13 cellular contexts compared by ENCODE assay signal in the genomic region with DNA sequence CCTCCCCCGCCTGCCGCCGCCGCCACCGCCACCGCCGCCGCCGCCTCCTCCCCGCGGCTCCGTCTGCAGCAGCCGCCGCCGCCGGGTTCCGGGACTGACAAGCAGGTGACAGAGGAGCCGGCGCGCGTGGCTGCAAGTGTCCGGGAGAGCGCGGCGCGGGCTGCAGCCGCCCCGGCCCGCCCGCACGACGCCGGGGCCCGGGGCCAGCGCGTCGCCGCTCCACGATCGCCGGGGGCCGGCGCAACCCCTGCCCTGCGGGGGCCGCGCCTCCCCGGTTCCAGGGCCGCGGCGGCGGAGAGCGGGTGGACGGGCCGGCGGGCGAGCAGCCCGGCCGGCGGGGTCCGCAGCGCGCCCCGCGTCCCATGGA. TPM values are rescaled to one million over a fixed set of nuclear protein-coding genes. Genes with fewer than 3 reads are reported as not detected.
A peak's percentile ranks its signal among the peaks of the same experiment; 100 is the strongest.
DNase-seq lines count a peak whose midpoint lies in the region; ATAC-seq and TF ChIP-seq lines count a peak whose summit lies in the region.
"Had no signal": no experiment of that assay in that cellular context is flagged by ENCODE, and none has a peak within 500 bp of the region (broad histone marks: within the 10 kb centered on the region; RNA-seq: fewer than 3 reads in every experiment).

No MANE protein-coding gene starts in this region.

- POLR2A ChIA-PET in activated naive CD8-positive, alpha-beta T cell treated with anti-CD3 and anti-CD28 coated beads, Interleukin-2, amount 10 ng/mL, durations not matched to agents 7 days and 5 days (lab: Charles Lee): no interaction called here

- intact Hi-C loops in activated T-helper 1 cell treated with anti-CD3 and anti-CD28 coated beads, Interleukin-12 subunit alpha, Interleukin-12 subunit beta, Interleukin-2, Interleukin-4 antibody, amounts not matched to agents 30 ng/mL and 10 ng/mL and 1 ng/mL, durations not matched to agents 14 hours and 24 hours and 36 hours (cut with micrococcal nuclease): no loop called here
- intact Hi-C loops in lower leg skin (cut with DNase I; ENCODE audit: low total_unique reads): loop anchor here (5.0 kb wide), 1 partner anchor 168 kb away; no protein-coding TSS in a partner anchor
- intact Hi-C loops in esophagus squamous epithelium (cut with DNase I): loop anchor here (5.0 kb wide), 1 partner anchor 168 kb away; no protein-coding TSS in a partner anchor

- H3K27me3 ChIP-seq in HUES6 (ENCODE audit: control insufficient read depth, insufficient read depth, low read length) (peaks cover 96% of the 10 kb centered on the region), suprapubic skin (peaks cover 90% of the 10 kb centered on the region), esophagus squamous epithelium (peaks cover 32 to 99% (median 48%) of the 10 kb centered on the region in 4 donors)

- no peak overlapping the region for H3K27ac Mint-ChIP-seq in activated naive CD8-positive, alpha-beta T cell treated with anti-CD3 and anti-CD28 coated beads, Interleukin-2, amount 10 ng/mL, durations not matched to agents 7 days and 5 days
- H3K27ac Mint-ChIP-seq in activated naive CD8-positive, alpha-beta T cell treated with anti-CD3 and anti-CD28 coated beads, Interleukin-2, amount 50 U/mL, for 24 hours: no peak overlapping the region
- no peak overlapping the region for H3K27ac Mint-ChIP-seq in effector memory CD8-positive, alpha-beta T cell
- no peak overlapping the region for H3K27ac Mint-ChIP-seq in activated T-helper 1 cell treated with anti-CD3 and anti-CD28 coated beads, Interleukin-12 subunit alpha, Interleukin-12 subunit beta, Interleukin-2, Interleukin-4 antibody, amounts not matched to agents 30 ng/mL and 10 ng/mL and 1 ng/mL, durations not matched to agents 14 hours and 24 hours and 36 hours

- no CpG with 5 or more reads among the region's 64 CpGs for WGBS in suprapubic skin
- 0 to 1% methylated on average over 2 to 21 of the region's 64 CpGs for WGBS in lower leg skin, 2 donors
- no CpG with 5 or more reads among the region's 64 CpGs for WGBS in esophagus squamous epithelium, 2 donors

- no peak for ATAC-seq in activated naive CD8-positive, alpha-beta T cell treated with anti-CD3 and anti-CD28 coated beads, Interleukin-2, amount 10 ng/mL, durations not matched to agents 7 days and 5 days (ENCODE audit: low read depth)
- no peak for ATAC-seq in activated naive CD8-positive, alpha-beta T cell treated with anti-CD3 and anti-CD28 coated beads, Interleukin-2, amount 50 U/mL, for 24 hours
- peak; percentile 17 for ATAC-seq in effector memory CD8-positive, alpha-beta T cell (replicated peaks)
- ATAC-seq: stimulated activated naive CD8-positive, alpha-beta T cell treated with anti-CD3 and anti-CD28 coated beads, Interleukin-15, amount 100 ng/mL, for 72 hours had no signal

- peaks cover 62% of the 10 kb centered on the region for H3K4me1 ChIP-seq in HUES6 (ENCODE audit: control insufficient read depth, insufficient read depth, low read length)
- H3K4me1 ChIP-seq in suprapubic skin: peaks cover 54% of the 10 kb centered on the region
- H3K4me1 ChIP-seq in esophagus squamous epithelium: peaks cover 30 to 66% (median 40%) of the 10 kb centered on the region in 3 donors

- no peak for TF ChIP-seq EP300 in suprapubic skin (IDR thresholded peaks at IDR 0.05)

- H3K27ac ChIP-seq in HUES6 (ENCODE audit: low read depth, low read length) (no peak overlapping the region), suprapubic skin (peak overlapping the region; percentile 62), esophagus squamous epithelium (no peak overlapping the region)

- DNase-seq in activated naive CD8-positive, alpha-beta T cell treated with anti-CD3 and anti-CD28 coated beads, Interleukin-2, amount 10 ng/mL, durations not matched to agents 7 days and 5 days: peak; percentile 50
- no peak for DNase-seq in activated naive CD8-positive, alpha-beta T cell treated with anti-CD3 and anti-CD28 coated beads, Interleukin-2, amount 50 U/mL, for 24 hours
- DNase-seq in effector memory CD8-positive, alpha-beta T cell: no peak
- DNase-seq in suprapubic skin (ENCODE audit: low spot score in 2 of 2): peak in 1 of 2 donors; percentile 57
- no peak for DNase-seq in activated T-helper 1 cell treated with anti-CD3 and anti-CD28 coated beads, Interleukin-12 subunit alpha, Interleukin-12 subunit beta, Interleukin-2, Interleukin-4 antibody, amounts not matched to agents 30 ng/mL and 10 ng/mL and 1 ng/mL, durations not matched to agents 14 hours and 24 hours and 36 hours (ENCODE audit: low spot score)
- no peak for DNase-seq in lower leg skin (ENCODE audit: low spot score in 2 of 2)
- DNase-seq in esophagus squamous epithelium (lab: John Stamatoyannopoulos, UW): no peak
- DNase-seq: immature natural killer cell; Kasumi-1; NCI-H446 treated with DMSO at 0.1 percent for 48 hours; SHP77 treated with DMSO at 0.1 percent for 48 hours; stimulated activated naive CD8-positive, alpha-beta T cell treated with anti-CD3 and anti-CD28 coated beads, Interleukin-15, amount 100 ng/mL, for 72 hours had no signal

- TF ChIP-seq CTCF in suprapubic skin (IDR thresholded peaks at IDR 0.05) (no peak), lower leg skin (IDR thresholded peaks at IDR 0.05) (no peak), esophagus squamous epithelium (IDR thresholded peaks at IDR 0.05) (no peak)

- H3K4me1 Mint-ChIP-seq in activated naive CD8-positive, alpha-beta T cell treated with anti-CD3 and anti-CD28 coated beads, Interleukin-2, amount 10 ng/mL, durations not matched to agents 7 days and 5 days: peaks cover 14% of the 10 kb centered on the region
- H3K4me1 Mint-ChIP-seq in activated naive CD8-positive, alpha-beta T cell treated with anti-CD3 and anti-CD28 coated beads, Interleukin-2, amount 50 U/mL, for 24 hours: peaks cover 28% of the 10 kb centered on the region
- peaks cover 19 to 24% of the 10 kb centered on the region in 2 donors for H3K4me1 Mint-ChIP-seq in effector memory CD8-positive, alpha-beta T cell (ENCODE audit: low read depth in 2 of 2)
- peaks cover 8% of the 10 kb centered on the region for H3K4me1 Mint-ChIP-seq in activated T-helper 1 cell treated with anti-CD3 and anti-CD28 coated beads, Interleukin-12 subunit alpha, Interleukin-12 subunit beta, Interleukin-2, Interleukin-4 antibody, amounts not matched to agents 30 ng/mL and 10 ng/mL and 1 ng/mL, durations not matched to agents 14 hours and 24 hours and 36 hours (ENCODE audit: low read depth)

- H3K36me3 ChIP-seq in HUES6 (ENCODE audit: control insufficient read depth, insufficient read depth, low read length) (no peaks in the 10 kb centered on the region), suprapubic skin (no peaks in the 10 kb centered on the region), esophagus squamous epithelium (no peaks in the 10 kb centered on the region)

- no peak overlapping the region for H3K4me3 Mint-ChIP-seq in activated naive CD8-positive, alpha-beta T cell treated with anti-CD3 and anti-CD28 coated beads, Interleukin-2, amount 10 ng/mL, durations not matched to agents 7 days and 5 days
- no peak overlapping the region for H3K4me3 Mint-ChIP-seq in activated naive CD8-positive, alpha-beta T cell treated with anti-CD3 and anti-CD28 coated beads, Interleukin-2, amount 50 U/mL, for 24 hours
- peak overlapping the region; percentile 72 to 79 for H3K4me3 Mint-ChIP-seq in effector memory CD8-positive, alpha-beta T cell
- H3K4me3 Mint-ChIP-seq in activated T-helper 1 cell treated with anti-CD3 and anti-CD28 coated beads, Interleukin-12 subunit alpha, Interleukin-12 subunit beta, Interleukin-2, Interleukin-4 antibody, amounts not matched to agents 30 ng/mL and 10 ng/mL and 1 ng/mL, durations not matched to agents 14 hours and 24 hours and 36 hours: no peak overlapping the region

- H3K36me3 Mint-ChIP-seq in activated naive CD8-positive, alpha-beta T cell treated with anti-CD3 and anti-CD28 coated beads, Interleukin-2, amount 10 ng/mL, durations not matched to agents 7 days and 5 days: no peaks in the 10 kb centered on the region
- H3K36me3 Mint-ChIP-seq in activated naive CD8-positive, alpha-beta T cell treated with anti-CD3 and anti-CD28 coated beads, Interleukin-2, amount 50 U/mL, for 24 hours (ENCODE audit: low read depth): no peaks in the 10 kb centered on the region
- H3K36me3 Mint-ChIP-seq in effector memory CD8-positive, alpha-beta T cell (ENCODE audit: insufficient read depth): peaks cover 12% of the 10 kb centered on the region
- no peaks in the 10 kb centered on the region for H3K36me3 Mint-ChIP-seq in activated T-helper 1 cell treated with anti-CD3 and anti-CD28 coated beads, Interleukin-12 subunit alpha, Interleukin-12 subunit beta, Interleukin-2, Interleukin-4 antibody, amounts not matched to agents 30 ng/mL and 10 ng/mL and 1 ng/mL, durations not matched to agents 14 hours and 24 hours and 36 hours (ENCODE audit: low read depth)

- peaks cover 73% of the 10 kb centered on the region for H3K27me3 Mint-ChIP-seq in activated naive CD8-positive, alpha-beta T cell treated with anti-CD3 and anti-CD28 coated beads, Interleukin-2, amount 10 ng/mL, durations not matched to agents 7 days and 5 days
- H3K27me3 Mint-ChIP-seq in activated naive CD8-positive, alpha-beta T cell treated with anti-CD3 and anti-CD28 coated beads, Interleukin-2, amount 50 U/mL, for 24 hours: peaks cover 73% of the 10 kb centered on the region
- H3K27me3 Mint-ChIP-seq in effector memory CD8-positive, alpha-beta T cell: peaks cover 62 to 89% of the 10 kb centered on the region in 2 donors
- H3K27me3 Mint-ChIP-seq in activated T-helper 1 cell treated with anti-CD3 and anti-CD28 coated beads, Interleukin-12 subunit alpha, Interleukin-12 subunit beta, Interleukin-2, Interleukin-4 antibody, amounts not matched to agents 30 ng/mL and 10 ng/mL and 1 ng/mL, durations not matched to agents 14 hours and 24 hours and 36 hours (ENCODE audit: insufficient read depth): peaks cover 65% of the 10 kb centered on the region

- H3K9me3 ChIP-seq in HUES6 (ENCODE audit: control insufficient read depth, insufficient read depth, low read depth, low read length): no peaks in the 10 kb centered on the region
- no peaks in the 10 kb centered on the region for H3K9me3 ChIP-seq in suprapubic skin
- H3K9me3 ChIP-seq in esophagus squamous epithelium: no peaks in the 10 kb centered on the region

- H3K9ac ChIP-seq in HUES6 (ENCODE audit: low read length): no peak overlapping the region

- H3K9me3 Mint-ChIP-seq in activated naive CD8-positive, alpha-beta T cell treated with anti-CD3 and anti-CD28 coated beads, Interleukin-2, amount 10 ng/mL, durations not matched to agents 7 days and 5 days: no peaks in the 10 kb centered on the region
- no peaks in the 10 kb centered on the region for H3K9me3 Mint-ChIP-seq in activated naive CD8-positive, alpha-beta T cell treated with anti-CD3 and anti-CD28 coated beads, Interleukin-2, amount 50 U/mL, for 24 hours
- H3K9me3 Mint-ChIP-seq in effector memory CD8-positive, alpha-beta T cell: no peaks in the 10 kb centered on the region
- no peaks in the 10 kb centered on the region for H3K9me3 Mint-ChIP-seq in activated T-helper 1 cell treated with anti-CD3 and anti-CD28 coated beads, Interleukin-12 subunit alpha, Interleukin-12 subunit beta, Interleukin-2, Interleukin-4 antibody, amounts not matched to agents 30 ng/mL and 10 ng/mL and 1 ng/mL, durations not matched to agents 14 hours and 24 hours and 36 hours
- H3K9me3 Mint-ChIP-seq: stimulated activated naive CD8-positive, alpha-beta T cell treated with anti-CD3 and anti-CD28 coated beads, Interleukin-15, amount 100 ng/mL, for 72 hours had no signal

- TF ChIP-seq POLR2A in suprapubic skin (IDR thresholded peaks at IDR 0.05) (no peak), lower leg skin (IDR thresholded peaks at IDR 0.05) (no peak), esophagus squamous epithelium (IDR thresholded peaks at IDR 0.05) (no peak)

- peak overlapping the region; percentile 15; the same call in 1 of the 2 replicates for H3K4me3 ChIP-seq in HUES6 (ENCODE audit: low read depth, low read length)
- peak overlapping the region; percentile 57 for H3K4me3 ChIP-seq in suprapubic skin
- H3K4me3 ChIP-seq in lower leg skin (ENCODE audit: low read depth, poor library complexity, severe bottlenecking): no peak overlapping the region
- H3K4me3 ChIP-seq in esophagus squamous epithelium: peak overlapping the region in 2 of 4 donors; percentile 36 to 61

RNA-seq across cellular contexts. Expression of a gene that starts 0.3 kb away (rescaled TPM):
- not detected for total RNA-seq in activated naive CD8-positive, alpha-beta T cell treated with anti-CD3 and anti-CD28 coated beads, Interleukin-2, amount 10 ng/mL, durations not matched to agents 7 days and 5 days
- total RNA-seq in suprapubic skin: 1 to 10 TPM; 2.4 to 7.8 (median 5.7) TPM
- total RNA-seq in activated T-helper 1 cell treated with anti-CD3 and anti-CD28 coated beads, Interleukin-12 subunit alpha, Interleukin-12 subunit beta, Interleukin-2, Interleukin-4 antibody, amounts not matched to agents 30 ng/mL and 10 ng/mL and 1 ng/mL, durations not matched to agents 14 hours and 24 hours and 36 hours: not detected in 2 replicates
- 1 to 10 TPM; 3.2 to 6.9 (median 4.6) TPM for total RNA-seq in lower leg skin
- under 1 TPM in 1 of 4 donors, not detected in 3; 0.23 TPM for total RNA-seq in esophagus squamous epithelium

Comparison
In these comparisons a context has a peak if more than half of its experiments do, and no peak if none do; other contexts are left out.
1. H3K4me3 Mint-ChIP-seq: peak in effector memory CD8-positive, alpha-beta T cell (2 of 2); none in activated naive CD8-positive, alpha-beta T cell treated with anti-CD3 and anti-CD28 coated beads, Interleukin-2, amount 10 ng/mL, durations not matched to agents 7 days and 5 days (single experiment), activated naive CD8-positive, alpha-beta T cell treated with anti-CD3 and anti-CD28 coated beads, Interleukin-2, amount 50 U/mL, for 24 hours (single experiment) and activated T-helper 1 cell treated with anti-CD3 and anti-CD28 coated beads, Interleukin-12 subunit alpha, Interleukin-12 subunit beta, Interleukin-2, Interleukin-4 antibody, amounts not matched to agents 30 ng/mL and 10 ng/mL and 1 ng/mL, durations not matched to agents 14 hours and 24 hours and 36 hours (single experiment).